ENCODE assay signal across 9 cellular contexts in genomic region chr5:146965781-146966659, GRCh38.
DNase-seq lines count a peak whose midpoint lies in the region; ATAC-seq and TF ChIP-seq lines count a peak whose summit lies in the region.
"Had no signal": no experiment of that assay in that cellular context is flagged by ENCODE, and none has a peak within 500 bp of the region (broad histone marks: within the 10 kb centered on the region; RNA-seq: fewer than 3 reads in every experiment).

No MANE protein-coding gene starts in this region.

- no peaks in the 10 kb centered on the region for H3K36me3 ChIP-seq in endodermal cell (ENCODE audit: control insufficient read depth, insufficient read depth, low read length)

- H3K4me3 ChIP-seq in endodermal cell (ENCODE audit: low read length), result no peak overlapping the region

- no peaks in the 10 kb centered on the region for H3K9me3 Mint-ChIP-seq in endodermal cell
- H3K9me3 Mint-ChIP-seq: dendritic cell treated with granulocyte-macrophage colony-stimulating factor and Interleukin-4, amounts not matched to agents 40 ng/mL and 50 ng/mL, for 4 days had no signal

- H3K4me1 ChIP-seq in endodermal cell (ENCODE audit: control insufficient read depth, insufficient read depth, low read length), result no peaks in the 10 kb centered on the region

- ATAC-seq in HG03521 (IDR thresholded peaks at IDR 0.05; ENCODE audit: unreplicated experiment), result peak; percentile 93
- ATAC-seq in stimulated activated naive CD8-positive, alpha-beta T cell treated with anti-CD3 and anti-CD28 coated beads, Interleukin-15, Interleukin-2, amounts not matched to agents 100 U/mL and 50 U/mL, for 24 hours, result peak; percentile 76

- no peaks in the 10 kb centered on the region for H3K36me3 Mint-ChIP-seq in endodermal cell (ENCODE audit: low read depth)

- no peak overlapping the region for H3K27ac ChIP-seq in endodermal cell (ENCODE audit: low read depth, low read length)

- H3K4me1 Mint-ChIP-seq in endodermal cell, result peaks cover 11% of the 10 kb centered on the region

- H3K9me3 ChIP-seq in endodermal cell (ENCODE audit: control insufficient read depth, low read length), result no peaks in the 10 kb centered on the region

- peaks cover 2% of the 10 kb centered on the region for H3K27me3 Mint-ChIP-seq in endodermal cell (ENCODE audit: insufficient read depth)
- H3K27me3 Mint-ChIP-seq: dendritic cell treated with granulocyte-macrophage colony-stimulating factor and Interleukin-4, amounts not matched to agents 40 ng/mL and 50 ng/mL, for 4 days had no signal

- WGBS in endodermal cell (ENCODE audit: insufficient coverage in 1 of 2, insufficient read length in 1 of 2), 2 experiments, result 49% methylated on average over 12 to 15 of the region's 15 CpGs

- TF ChIP-seq CTCF in GM20000 (IDR thresholded peaks at IDR 0.05; ENCODE audit: extremely low read depth, missing control alignments) (peak; percentile 44), endodermal cell (conservative IDR thresholded peaks at IDR 0.05) (peak; percentile 89)

- H3K4me3 Mint-ChIP-seq in endodermal cell, result no peak overlapping the region
- H3K4me3 Mint-ChIP-seq: dendritic cell treated with granulocyte-macrophage colony-stimulating factor and Interleukin-4, amounts not matched to agents 40 ng/mL and 50 ng/mL, for 4 days had no signal

- no peak overlapping the region for H3K9ac ChIP-seq in endodermal cell (ENCODE audit: extremely low read depth, low read length, poor library complexity, severe bottlenecking)

- peak; percentile 92 for DNase-seq in DMS 273 (lab: John Stamatoyannopoulos, UW; ENCODE audit: unreplicated experiment)
- peak; percentile 55 for DNase-seq in GM20000 (ENCODE audit: low spot score)
- DNase-seq in NCI-H524 (lab: John Stamatoyannopoulos, UW), result peak; percentile 72 to 81
- DNase-seq in activated CD4-positive, alpha-beta T cell treated with anti-CD3 and anti-CD28 coated beads, Interleukin-2, amount 50 U/mL, for 4 hours, result peak; percentile 24 to 31
- peak; percentile 88 for DNase-seq in endodermal cell
- DNase-seq in middle frontal gyrus (ENCODE audit: extremely low spot score, low spot score), result peak; percentile 79
- DNase-seq in stimulated activated naive CD8-positive, alpha-beta T cell treated with anti-CD3 and anti-CD28 coated beads, Interleukin-15, Interleukin-2, amounts not matched to agents 100 U/mL and 50 U/mL, for 24 hours, result peak; percentile 40

- no peak overlapping the region for H3K27ac Mint-ChIP-seq in endodermal cell
- H3K27ac Mint-ChIP-seq: dendritic cell treated with granulocyte-macrophage colony-stimulating factor and Interleukin-4, amounts not matched to agents 40 ng/mL and 50 ng/mL, for 4 days had no signal

- no peaks in the 10 kb centered on the region for H3K27me3 ChIP-seq in endodermal cell (ENCODE audit: control insufficient read depth, insufficient read depth, low read length, poor library complexity, severe bottlenecking)

Comparison
In these comparisons a context has a peak if more than half of its experiments do, and no peak if none do; other contexts are left out.
1. DNase-seq: peak in every context shown above with its lines; median percentile 92 in DMS 273; 88 in endodermal cell; 79 in middle frontal gyrus; 76 in NCI-H524; 55 in GM20000; 40 in stimulated activated naive CD8-positive, alpha-beta T cell treated with anti-CD3 and anti-CD28 coated beads, Interleukin-15, Interleukin-2, amounts not matched to agents 100 U/mL and 50 U/mL, for 24 hours; 28 in activated CD4-positive, alpha-beta T cell treated with anti-CD3 and anti-CD28 coated beads, Interleukin-2, amount 50 U/mL, for 4 hours.